In the genomic region with DNA sequence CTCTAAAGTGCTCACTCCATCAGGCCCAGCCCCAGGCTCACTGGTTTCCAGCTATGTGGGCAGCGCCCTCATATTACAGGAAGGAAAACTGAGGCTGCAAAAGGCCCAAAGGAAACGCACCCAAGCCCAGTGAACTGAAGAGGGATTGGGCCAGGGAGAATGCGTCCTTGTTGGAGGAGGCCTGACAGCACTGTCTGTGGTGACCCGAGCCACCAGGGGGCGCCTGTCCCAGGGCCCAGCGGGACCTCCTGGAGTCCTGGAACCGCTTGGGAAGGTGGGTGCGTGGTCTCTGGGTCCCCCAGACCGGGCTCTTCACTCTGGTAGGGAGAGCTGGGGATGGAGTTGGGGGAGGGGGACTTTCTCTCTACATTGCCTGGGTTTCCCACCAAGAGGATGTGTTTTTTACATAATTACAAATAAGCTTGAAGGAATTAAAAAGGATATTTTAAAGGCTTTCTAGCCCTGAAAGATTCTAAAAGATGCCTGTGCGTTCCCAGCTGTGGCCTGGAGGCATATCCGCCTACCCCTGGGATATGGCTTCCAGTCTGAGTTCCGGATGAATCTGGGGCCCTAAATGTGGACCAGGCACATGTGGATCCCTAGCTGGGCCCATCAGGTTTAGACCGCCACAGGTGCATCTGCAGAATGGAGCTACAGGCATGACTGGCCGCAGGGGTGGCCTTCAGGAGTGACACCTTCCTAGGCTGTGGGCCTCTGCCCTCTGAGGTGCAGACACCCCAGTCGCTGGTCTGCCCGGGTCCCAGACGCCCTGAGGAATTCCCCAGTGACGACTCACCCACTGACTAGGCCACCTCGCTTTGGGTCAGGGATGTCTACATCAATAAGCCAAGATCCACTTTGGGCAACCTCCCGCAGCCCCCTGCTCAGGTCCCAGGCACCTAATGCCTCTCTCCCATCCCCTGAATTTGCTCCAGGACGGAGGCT, we compare ENCODE assay signal across 1 cellular context.
A peak's percentile ranks its signal among the peaks of the same experiment; 100 is the strongest.
TF ChIP-seq lines count a peak whose summit lies in the region.

No MANE protein-coding gene starts in this region.

TF ChIP-seq in HepG2, 621 proteins besides CTCF, POLR2A, EP300 and RAD21 (continued from another document):
- TF ChIP-seq BORCS8-MEF2B (CRISPR knock-in tag; IDR thresholded peaks at IDR 0.05): peak; percentile 38; the same call in 1 of the 2 replicates
- TF ChIP-seq, protein P1, sequence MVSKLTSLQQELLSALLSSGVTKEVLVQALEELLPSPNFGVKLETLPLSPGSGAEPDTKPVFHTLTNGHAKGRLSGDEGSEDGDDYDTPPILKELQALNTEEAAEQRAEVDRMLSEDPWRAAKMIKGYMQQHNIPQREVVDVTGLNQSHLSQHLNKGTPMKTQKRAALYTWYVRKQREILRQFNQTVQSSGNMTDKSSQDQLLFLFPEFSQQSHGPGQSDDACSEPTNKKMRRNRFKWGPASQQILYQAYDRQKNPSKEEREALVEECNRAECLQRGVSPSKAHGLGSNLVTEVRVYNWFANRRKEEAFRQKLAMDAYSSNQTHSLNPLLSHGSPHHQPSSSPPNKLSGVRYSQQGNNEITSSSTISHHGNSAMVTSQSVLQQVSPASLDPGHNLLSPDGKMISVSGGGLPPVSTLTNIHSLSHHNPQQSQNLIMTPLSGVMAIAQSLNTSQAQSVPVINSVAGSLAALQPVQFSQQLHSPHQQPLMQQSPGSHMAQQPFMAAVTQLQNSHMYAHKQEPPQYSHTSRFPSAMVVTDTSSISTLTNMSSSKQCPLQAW (CRISPR knock-in tag; IDR thresholded peaks at IDR 0.05): 0 out of 2 replicates have a peak, but pooled peaks have one; percentile 19
- no peak for TF ChIP-seq FLYWCH1 (CRISPR knock-in tag; IDR thresholded peaks at IDR 0.05)
- TF ChIP-seq ZNF431 (CRISPR knock-in tag; IDR thresholded peaks at IDR 0.05; ENCODE audit: borderline replicate concordance, low read depth): no peak
- TF ChIP-seq GABPA (IDR thresholded peaks at IDR 0.05; ENCODE audit: low read depth, low read length): no peak
- peak; percentile 60 for TF ChIP-seq GABPA (CRISPR knock-in tag; IDR thresholded peaks at IDR 0.05; ENCODE audit: low read depth)
- peak; percentile 80 for TF ChIP-seq STAG1 (CRISPR knock-in tag; IDR thresholded peaks at IDR 0.05)
- peak; percentile 69; the same call in 1 of the 2 replicates for TF ChIP-seq KDM2A (CRISPR knock-in tag; IDR thresholded peaks at IDR 0.05; ENCODE audit: borderline replicate concordance, low read depth)
- TF ChIP-seq JDP2 (CRISPR knock-in tag; IDR thresholded peaks at IDR 0.05; ENCODE audit: borderline replicate concordance): no peak
- 0 out of 2 replicates have a peak, but pooled peaks have one; percentile 50 for TF ChIP-seq AHR (CRISPR knock-in tag; IDR thresholded peaks at IDR 0.05)
- TF ChIP-seq NFKB2 (CRISPR knock-in tag; IDR thresholded peaks at IDR 0.05; ENCODE audit: borderline replicate concordance): peak; percentile 39; the same call in 1 of the 2 replicates
- TF ChIP-seq SAFB2 (CRISPR knock-in tag; IDR thresholded peaks at IDR 0.05; ENCODE audit: borderline replicate concordance, low read depth): no peak
- TF ChIP-seq IRF2 (CRISPR knock-in tag; IDR thresholded peaks at IDR 0.05): peak; percentile 36; the same call in 1 of the 2 replicates
- no peak for TF ChIP-seq ZNF652 (CRISPR knock-in tag; IDR thresholded peaks at IDR 0.05; ENCODE audit: borderline replicate concordance, low read depth)
- TF ChIP-seq GATAD2A (CRISPR knock-in tag; IDR thresholded peaks at IDR 0.05): peak; percentile 57
- TF ChIP-seq, protein P2, sequence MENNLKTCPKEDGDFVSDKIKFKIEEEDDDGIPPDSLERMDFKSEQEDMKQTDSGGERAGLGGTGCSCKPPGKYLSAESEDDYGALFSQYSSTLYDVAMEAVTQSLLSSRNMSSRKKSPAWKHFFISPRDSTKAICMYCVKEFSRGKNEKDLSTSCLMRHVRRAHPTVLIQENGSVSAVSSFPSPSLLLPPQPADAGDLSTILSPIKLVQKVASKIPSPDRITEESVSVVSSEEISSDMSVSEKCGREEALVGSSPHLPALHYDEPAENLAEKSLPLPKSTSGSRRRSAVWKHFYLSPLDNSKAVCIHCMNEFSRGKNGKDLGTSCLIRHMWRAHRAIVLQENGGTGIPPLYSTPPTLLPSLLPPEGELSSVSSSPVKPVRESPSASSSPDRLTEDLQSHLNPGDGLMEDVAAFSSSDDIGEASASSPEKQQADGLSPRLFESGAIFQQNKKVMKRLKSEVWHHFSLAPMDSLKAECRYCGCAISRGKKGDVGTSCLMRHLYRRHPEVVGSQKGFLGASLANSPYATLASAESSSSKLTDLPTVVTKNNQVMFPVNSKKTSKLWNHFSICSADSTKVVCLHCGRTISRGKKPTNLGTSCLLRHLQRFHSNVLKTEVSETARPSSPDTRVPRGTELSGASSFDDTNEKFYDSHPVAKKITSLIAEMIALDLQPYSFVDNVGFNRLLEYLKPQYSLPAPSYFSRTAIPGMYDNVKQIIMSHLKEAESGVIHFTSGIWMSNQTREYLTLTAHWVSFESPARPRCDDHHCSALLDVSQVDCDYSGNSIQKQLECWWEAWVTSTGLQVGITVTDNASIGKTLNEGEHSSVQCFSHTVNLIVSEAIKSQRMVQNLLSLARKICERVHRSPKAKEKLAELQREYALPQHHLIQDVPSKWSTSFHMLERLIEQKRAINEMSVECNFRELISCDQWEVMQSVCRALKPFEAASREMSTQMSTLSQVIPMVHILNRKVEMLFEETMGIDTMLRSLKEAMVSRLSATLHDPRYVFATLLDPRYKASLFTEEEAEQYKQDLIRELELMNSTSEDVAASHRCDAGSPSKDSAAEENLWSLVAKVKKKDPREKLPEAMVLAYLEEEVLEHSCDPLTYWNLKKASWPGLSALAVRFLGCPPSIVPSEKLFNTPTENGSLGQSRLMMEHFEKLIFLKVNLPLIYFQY (CRISPR knock-in tag; IDR thresholded peaks at IDR 0.05; ENCODE audit: borderline replicate concordance): peak; percentile 75
